ENCODE assay signal across 35 cellular contexts in genomic region chr16:51009813-51010212, GRCh38.
"Had no signal": no experiment of that assay in that cellular context is flagged by ENCODE, and none has a peak within 500 bp of the region (broad histone marks: within the 10 kb centered on the region; RNA-seq: fewer than 3 reads in every experiment).

No MANE protein-coding gene starts in this region.

- H3K4me3 ChIP-seq: MG63 had no signal

- DNase-seq: Karpas-422, Kasumi-1, MG63, MM.1S, MV-4-11, NCI-H1048, NCI-H1092, NCI-H1092 treated with DMSO at 0.1 percent for 48 hours, NCI-H1105, NCI-H1105 treated with DMSO at 0.1 percent for 48 hours, NCI-H1417, NCI-H1417 treated with DMSO at 0.1 percent for 48 hours, NCI-H1436, NCI-H1436 treated with DMSO at 0.1 percent for 48 hours, NCI-H146, NCI-H1694, NCI-H1694 treated with DMSO at 0.1 percent for 48 hours, NCI-H187, NCI-H187 treated with DMSO at 0.1 percent for 48 hours, NCI-H1930, NCI-H2029 treated with DMSO at 0.1 percent for 48 hours, NCI-H2081, NCI-H2081 treated with DMSO at 0.1 percent for 48 hours, NCI-H2107, NCI-H2171, NCI-H2171 treated with DMSO at 0.1 percent for 48 hours, NCI-H2227 treated with DMSO at 0.1 percent for 48 hours, NCI-H226, NCI-H345, NCI-H446, NCI-H446 treated with DMSO at 0.1 percent for 48 hours, NCI-H510A, NCI-H510A treated with DMSO at 0.1 percent for 48 hours, NCI-H524, NCI-H524 treated with DMSO at 0.1 percent for 48 hours had no signal

- H3K27me3 ChIP-seq: MG63 had no signal

- H3K36me3 ChIP-seq: MG63 had no signal

- H3K9me3 ChIP-seq: MG63 had no signal
